In the genomic region with DNA sequence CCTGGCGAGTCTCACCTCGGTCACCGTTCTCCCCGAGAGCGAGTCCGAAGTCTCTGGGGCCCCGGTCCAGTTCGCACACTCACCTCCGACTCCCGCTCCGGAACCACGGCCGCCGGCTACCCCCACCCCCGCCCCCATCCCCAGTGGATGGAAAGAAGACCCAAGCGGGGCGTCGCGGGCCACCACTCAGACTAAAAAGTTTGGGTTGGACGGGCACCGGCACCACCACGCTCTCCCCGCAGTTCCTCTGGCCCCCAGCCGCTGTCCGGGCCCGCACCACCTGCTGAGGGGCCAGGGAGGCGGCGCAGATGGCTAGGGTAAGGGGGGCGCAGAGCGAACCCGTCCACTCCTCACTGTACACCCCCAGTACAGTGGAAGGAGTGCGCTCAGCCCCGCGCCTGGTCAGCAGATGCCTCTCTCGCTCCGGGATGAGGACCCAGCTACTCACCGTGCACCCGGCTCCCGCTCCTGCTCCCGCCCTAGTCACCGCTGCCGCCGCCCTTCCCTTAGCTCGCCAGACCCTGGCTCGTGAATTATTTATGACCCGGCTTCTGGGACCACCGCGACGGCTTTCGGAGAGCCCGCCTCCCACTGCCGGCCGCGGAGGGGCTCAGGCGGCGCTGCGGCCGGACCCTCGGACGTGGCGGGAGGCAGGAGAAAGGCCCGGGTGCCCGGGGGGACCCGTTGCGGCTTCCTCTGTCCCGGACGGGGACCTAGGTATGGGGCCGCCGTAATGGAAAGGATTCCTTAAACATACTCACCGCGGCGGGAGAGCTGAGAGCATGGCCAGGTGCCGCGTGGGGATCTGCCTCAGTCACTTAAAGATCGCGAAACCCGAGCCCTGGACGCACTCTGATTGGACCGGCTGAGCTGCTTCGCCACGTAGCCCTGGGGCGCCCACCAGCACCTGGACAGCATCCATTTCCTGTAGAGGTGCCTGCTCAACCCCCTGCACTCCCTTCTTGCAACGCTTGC, we compare ENCODE assay signal across 8 cellular contexts. TPM values are rescaled to one million over a fixed set of nuclear protein-coding genes. Genes with fewer than 3 reads are reported as not detected.
DNase-seq lines count a peak whose midpoint lies in the region; ATAC-seq and TF ChIP-seq lines count a peak whose summit lies in the region.

A gene with protein sequence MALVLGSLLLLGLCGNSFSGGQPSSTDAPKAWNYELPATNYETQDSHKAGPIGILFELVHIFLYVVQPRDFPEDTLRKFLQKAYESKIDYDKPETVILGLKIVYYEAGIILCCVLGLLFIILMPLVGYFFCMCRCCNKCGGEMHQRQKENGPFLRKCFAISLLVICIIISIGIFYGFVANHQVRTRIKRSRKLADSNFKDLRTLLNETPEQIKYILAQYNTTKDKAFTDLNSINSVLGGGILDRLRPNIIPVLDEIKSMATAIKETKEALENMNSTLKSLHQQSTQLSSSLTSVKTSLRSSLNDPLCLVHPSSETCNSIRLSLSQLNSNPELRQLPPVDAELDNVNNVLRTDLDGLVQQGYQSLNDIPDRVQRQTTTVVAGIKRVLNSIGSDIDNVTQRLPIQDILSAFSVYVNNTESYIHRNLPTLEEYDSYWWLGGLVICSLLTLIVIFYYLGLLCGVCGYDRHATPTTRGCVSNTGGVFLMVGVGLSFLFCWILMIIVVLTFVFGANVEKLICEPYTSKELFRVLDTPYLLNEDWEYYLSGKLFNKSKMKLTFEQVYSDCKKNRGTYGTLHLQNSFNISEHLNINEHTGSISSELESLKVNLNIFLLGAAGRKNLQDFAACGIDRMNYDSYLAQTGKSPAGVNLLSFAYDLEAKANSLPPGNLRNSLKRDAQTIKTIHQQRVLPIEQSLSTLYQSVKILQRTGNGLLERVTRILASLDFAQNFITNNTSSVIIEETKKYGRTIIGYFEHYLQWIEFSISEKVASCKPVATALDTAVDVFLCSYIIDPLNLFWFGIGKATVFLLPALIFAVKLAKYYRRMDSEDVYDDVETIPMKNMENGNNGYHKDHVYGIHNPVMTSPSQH (minus strand): TSS at position 807 of the 975 bp plus-strand sequence. CDS start 8,117 bp downstream, outside the sequence.

- H3K4me3 ChIP-seq in NT2/D1 (ENCODE audit: insufficient read length, low read depth) (peak within 1 kb of the TSS; percentile 90), neuron (ENCODE audit: low read length) (peak within 1 kb of the TSS; percentile 99)

- peaks cover 22% of the 10 kb centered on the region for H3K27me3 ChIP-seq in NT2/D1 (ENCODE audit: insufficient read depth, insufficient read length)
- peaks cover 97% of the 10 kb centered on the region for H3K27me3 ChIP-seq in foreskin keratinocyte
- no peaks in the 10 kb centered on the region for H3K27me3 ChIP-seq in neuron (ENCODE audit: insufficient read depth, low read length)

- peak; percentile 57 for ATAC-seq in foreskin keratinocyte
- no peak for ATAC-seq in GM18868 (IDR thresholded peaks at IDR 0.05; ENCODE audit: unreplicated experiment)
- ATAC-seq in GM21529 (IDR thresholded peaks at IDR 0.05; ENCODE audit: unreplicated experiment): no peak
- no peak for ATAC-seq in HG02623 (IDR thresholded peaks at IDR 0.05; ENCODE audit: unreplicated experiment)

- H3K9ac ChIP-seq in NT2/D1 (ENCODE audit: insufficient read length, low read depth): peak within 1 kb of the TSS; percentile 99

- no peaks in the 10 kb centered on the region for H3K4me1 ChIP-seq in NT2/D1 (ENCODE audit: insufficient read depth, insufficient read length)
- no peaks in the 10 kb centered on the region for H3K4me1 ChIP-seq in foreskin keratinocyte
- H3K4me1 ChIP-seq in neuron (ENCODE audit: insufficient read depth, low read length): peaks cover 20% of the 10 kb centered on the region

- H3K9me3 ChIP-seq in NT2/D1 (ENCODE audit: insufficient read depth, low read length) (no peaks in the 10 kb centered on the region), neuron (ENCODE audit: low read length) (no peaks in the 10 kb centered on the region)

- H3K27ac ChIP-seq in foreskin keratinocyte: no peak within 1 kb of the TSS

- H3K36me3 ChIP-seq in NT2/D1 (ENCODE audit: insufficient read depth, insufficient read length, low read length): peaks cover 11% of the 10 kb centered on the region
- peaks cover 2% of the 10 kb centered on the region for H3K36me3 ChIP-seq in neuron (ENCODE audit: insufficient read depth, low read length)

- in situ Hi-C loops in GM13977 (cut with MboI; ENCODE audit: low pct_unique_long_range_greater_than_20kb, low sequenced_read_pairs, unreplicated experiment): no loop called here

- H2AFZ ChIP-seq in neuron (ENCODE audit: low read depth, low read length): peak within 1 kb of the TSS; percentile 89

- TF ChIP-seq CTCF in GM13977 (IDR thresholded peaks at IDR 0.05; ENCODE audit: extremely low read depth, insufficient read depth, missing control alignments) (no peak), foreskin keratinocyte (conservative IDR thresholded peaks at IDR 0.05) (no peak)

- DNase-seq in GM13977 (ENCODE audit: low spot score) (peak; percentile 43), NT2/D1 (ENCODE audit: low read depth, low spot score) (peak; percentile 55), foreskin keratinocyte (no peak), kidney glomerular epithelial cell (lab: John Stamatoyannopoulos, UW) (no peak)

RNA-seq across cellular contexts. Expression of the gene that starts here (rescaled TPM):
- not detected in 2 replicates for total RNA-seq in foreskin keratinocyte
- not detected in 2 replicates for polyA plus RNA-seq in foreskin keratinocyte

Comparison
In these comparisons a context has a peak if more than half of its experiments do, and no peak if none do; other contexts are left out.
1. Peak in ATAC-seq in foreskin keratinocyte; RNA of the gene not detected or under 1 TPM.
2. DNase-seq: peak in GM13977 (single experiment) and NT2/D1 (single experiment); none in foreskin keratinocyte (0 of 2) and kidney glomerular epithelial cell (single experiment).